ENCODE assay signal across 21 cellular contexts in the genomic region with DNA sequence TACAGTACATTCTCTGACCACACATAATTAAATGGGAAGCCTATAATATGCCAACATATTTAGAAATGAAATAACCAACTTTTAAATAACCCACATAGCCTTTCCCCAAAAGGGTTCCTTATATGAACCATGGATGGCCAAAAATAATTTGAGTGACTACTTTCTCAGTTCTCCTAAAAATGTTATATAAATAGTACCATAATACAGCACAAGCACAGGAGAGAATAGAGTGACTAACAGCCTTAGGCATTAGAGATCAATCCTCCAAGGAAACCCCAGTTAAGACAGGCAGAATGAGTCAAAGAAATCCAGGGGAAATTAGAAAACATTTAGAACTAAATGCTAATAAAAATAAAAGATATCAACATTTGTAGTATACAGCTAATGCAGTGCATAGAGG. TPM values are rescaled to one million over a fixed set of nuclear protein-coding genes. Genes with fewer than 3 reads are reported as not detected.
A peak's percentile ranks its signal among the peaks of the same experiment; 100 is the strongest.
DNase-seq lines count a peak whose midpoint lies in the region; ATAC-seq and TF ChIP-seq lines count a peak whose summit lies in the region.
"Had no signal": no experiment of that assay in that cellular context is flagged by ENCODE, and none has a peak within 500 bp of the region (broad histone marks: within the 10 kb centered on the region; RNA-seq: fewer than 3 reads in every experiment).

No MANE protein-coding gene starts in this region.

- ATAC-seq in foreskin keratinocyte (peak; percentile 99), natural killer cell (no peak), GM19351 (IDR thresholded peaks at IDR 0.05; ENCODE audit: unreplicated experiment) (no peak)
- ATAC-seq: left ventricle myocardium superior; naive thymus-derived CD8-positive, alpha-beta T cell had no signal

- peaks cover 0 to 14% of the 10 kb centered on the region in 2 donors for H3K9me3 ChIP-seq in ascending aorta

- no peak overlapping the region for H3K4me3 Mint-ChIP-seq in natural killer cell
- H3K4me3 Mint-ChIP-seq: IgD-negative memory B cell had no signal

- no peak for TF ChIP-seq POLR2A in lower leg skin (IDR thresholded peaks at IDR 0.05)

- H3K27me3 ChIP-seq in ascending aorta (no peaks in the 10 kb centered on the region), foreskin keratinocyte (no peaks in the 10 kb centered on the region)
- H3K27me3 ChIP-seq: stomach, uterus had no signal

- DNase-seq in AG08395 (ENCODE audit: low spot score) (peak; percentile 61), HPDE6-E6E7 (ENCODE audit: extremely low spot score) (peak; percentile 21), ascending aorta (ENCODE audit: low spot score in 2 of 2) (no peak), foreskin keratinocyte (peak; percentile 29 to 71), natural killer cell (no peak), lower leg skin (ENCODE audit: low spot score in 2 of 2) (no peak), NCI-H128 (lab: John Stamatoyannopoulos, UW; ENCODE audit: unreplicated experiment) (no peak)
- DNase-seq: ACHN; activated CD4-positive, alpha-beta T cell treated with anti-CD3 and anti-CD28 coated beads, Interleukin-2, amount 50 U/mL, for 4 hours; activated T-cell treated with anti-CD3 and anti-CD28 coated beads, Interleukin-2, amount 50 U/mL, for 48 hours; COR-L47; cortex of kidney; left ventricle myocardium superior; naive thymus-derived CD8-positive, alpha-beta T cell; NCI-H1092 treated with DMSO at 0.1 percent for 48 hours; NCI-H345; stomach; uterus had no signal

- intact Hi-C loops in ascending aorta (cut with DNase I), result no loop called here
- intact Hi-C loops in natural killer cell (cut with micrococcal nuclease), result no loop called here
- intact Hi-C loops in lower leg skin (cut with DNase I; ENCODE audit: low total_unique reads), result no loop called here

- no peaks in the 10 kb centered on the region for H3K9me3 Mint-ChIP-seq in natural killer cell

- H3K27me3 Mint-ChIP-seq in natural killer cell (ENCODE audit: low read depth in 2 of 2), result no peaks in the 10 kb centered on the region
- H3K27me3 Mint-ChIP-seq: IgD-negative memory B cell; naive thymus-derived CD8-positive, alpha-beta T cell had no signal

- H3K27ac Mint-ChIP-seq in natural killer cell, result no peak overlapping the region

- no peak for TF ChIP-seq CTCF in ascending aorta (IDR thresholded peaks at IDR 0.05)
- TF ChIP-seq CTCF in foreskin keratinocyte (conservative IDR thresholded peaks at IDR 0.05), result no peak
- no peak for TF ChIP-seq CTCF in natural killer cell (IDR thresholded peaks at IDR 0.05)
- TF ChIP-seq CTCF in lower leg skin (IDR thresholded peaks at IDR 0.05), result no peak

- H3K36me3 Mint-ChIP-seq in natural killer cell, result peaks cover under 1% of the 10 kb centered on the region

- H3K4me3 ChIP-seq in ascending aorta (no peak overlapping the region), lower leg skin (ENCODE audit: low read depth, poor library complexity, severe bottlenecking) (no peak overlapping the region)
- H3K4me3 ChIP-seq: SK-N-MC, stomach, uterus had no signal

- H3K4me1 ChIP-seq in ascending aorta, result peaks cover 2 to 19% of the 10 kb centered on the region in 2 donors
- H3K4me1 ChIP-seq in foreskin keratinocyte, result peaks cover 19% of the 10 kb centered on the region
- H3K4me1 ChIP-seq: uterus had no signal

- H3K27ac ChIP-seq in ascending aorta, result peak overlapping the region; percentile 51 to 65
- no peak overlapping the region for H3K27ac ChIP-seq in foreskin keratinocyte
- H3K27ac ChIP-seq: SK-N-MC, stomach, uterus had no signal

- H3K36me3 ChIP-seq in ascending aorta, result no peaks in the 10 kb centered on the region
- H3K36me3 ChIP-seq: uterus had no signal

- H3K4me1 Mint-ChIP-seq in natural killer cell, result peaks cover 43 to 47% of the 10 kb centered on the region in 2 donors

RNA-seq across cellular contexts. Expression of a gene that starts 50.2 kb away (rescaled TPM):
- 52.0 TPM for total RNA-seq in ascending aorta
- 45.5 and 49.9 TPM in 2 replicates for total RNA-seq in foreskin keratinocyte
- polyA plus RNA-seq in foreskin keratinocyte, result 9.0 and 12.1 TPM in 2 replicates
- total RNA-seq in natural killer cell, result 10 to 100 TPM; 51.8 to 70.2 (median 63.0) TPM
- 10 to 100 TPM; 48.0 to 64.1 (median 57.0) TPM for total RNA-seq in lower leg skin

Comparison
In these comparisons a context has a peak if more than half of its experiments do, and no peak if none do; other contexts are left out.
1. DNase-seq: peak in AG08395 (single experiment), HPDE6-E6E7 (single experiment) and foreskin keratinocyte (2 of 2); none in ascending aorta (0 of 2), natural killer cell (single experiment), lower leg skin (0 of 2) and NCI-H128 (single experiment).